23 cellular contexts compared by ENCODE assay signal in the genomic region with DNA sequence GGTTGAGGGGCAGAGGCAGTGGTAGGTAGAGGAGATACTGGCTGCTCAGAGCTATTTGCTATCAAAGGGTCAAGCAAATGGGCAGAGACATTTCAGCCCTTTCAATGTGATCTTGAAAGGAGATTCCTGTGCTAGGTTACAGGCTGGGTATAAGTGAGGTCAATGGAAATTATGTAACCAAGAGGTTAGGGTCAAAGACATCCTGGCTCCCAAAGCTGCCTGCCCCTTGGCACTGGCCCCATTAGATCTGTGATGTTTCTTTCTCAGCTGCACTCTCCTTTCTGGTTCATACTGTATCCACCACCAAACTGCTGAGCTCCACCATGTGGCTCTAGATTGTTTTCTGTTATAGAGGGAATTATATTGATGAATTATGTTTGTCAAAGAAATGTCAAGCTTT.
"Had no signal": no experiment of that assay in that cellular context is flagged by ENCODE, and none has a peak within 500 bp of the region (broad histone marks: within the 10 kb centered on the region; RNA-seq: fewer than 3 reads in every experiment).

No MANE protein-coding gene starts in this region.

- FAIRE-seq: RCC 7860 had no signal

- DNase-seq: IMR-90, Kasumi-1, NCI-H1092, NCI-H1105 treated with DMSO at 0.1 percent for 48 hours, NCI-H1417 treated with DMSO at 0.1 percent for 48 hours, NCI-H146, NCI-H1694 treated with DMSO at 0.1 percent for 48 hours, NCI-H1930, NCI-H2081, NCI-H2107, NCI-H2171, NCI-H226, NCI-H446, NCI-H510A, NCI-H524 treated with DMSO at 0.1 percent for 48 hours, NCI-H69, NCI-H774, SHP77, SK-N-SH, SW 1271 had no signal

- H3K9me3 ChIP-seq: SK-N-SH had no signal

- H3K27ac ChIP-seq: KMS-11, RWPE1 had no signal

- H3K9ac ChIP-seq: KMS-11, SK-N-SH had no signal
